In the genomic region with DNA sequence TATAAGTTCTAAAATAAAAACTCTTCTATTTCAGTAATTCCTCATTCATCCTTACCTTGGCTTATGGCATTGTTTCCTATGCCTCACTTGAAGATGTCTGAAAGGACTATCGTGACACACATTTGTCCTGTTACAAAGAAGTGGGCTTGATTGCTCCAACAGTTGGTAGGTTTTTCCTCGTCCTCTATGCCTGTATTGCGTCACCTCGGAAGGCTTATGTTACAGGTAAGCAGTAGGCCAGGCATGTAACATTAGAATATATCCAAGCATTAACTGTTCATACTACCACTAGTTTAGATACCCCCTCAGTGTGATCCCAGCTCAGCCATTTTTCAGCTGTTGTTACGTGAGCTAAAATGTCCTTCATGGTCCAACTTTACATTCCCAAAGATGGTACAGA, we compare ENCODE assay signal across 19 cellular contexts.
"Had no signal": no experiment of that assay in that cellular context is flagged by ENCODE, and none has a peak within 500 bp of the region (broad histone marks: within the 10 kb centered on the region; RNA-seq: fewer than 3 reads in every experiment).

No MANE protein-coding gene starts in this region.

- H3K27me3 Mint-ChIP-seq: activated B cell treated with CpG ODN at 0.5 μM for 24 hours; natural killer cell treated with Interleukin-12 subunit alpha and Interleukin-12 subunit beta and Interleukin-15 and Interleukin-18, amount 100 ng/mL, for 72 hours had no signal

- H3K9me3 Mint-ChIP-seq: natural killer cell treated with Interleukin-12 subunit alpha and Interleukin-12 subunit beta and Interleukin-15 and Interleukin-18, amount 100 ng/mL, for 72 hours; stimulated activated effector memory CD8-positive, alpha-beta T cell treated with anti-CD3 and anti-CD28 coated beads, Interleukin-12 subunit alpha, Interleukin-12 subunit beta, amount 100 ng/mL, for 72 hours had no signal

- H3K36me3 Mint-ChIP-seq: natural killer cell treated with Interleukin-12 subunit alpha and Interleukin-12 subunit beta and Interleukin-15 and Interleukin-18, amount 100 ng/mL, for 72 hours; stimulated activated effector memory CD8-positive, alpha-beta T cell treated with anti-CD3 and anti-CD28 coated beads, Interleukin-12 subunit alpha, Interleukin-12 subunit beta, amount 100 ng/mL, for 72 hours had no signal

- H3K4me3 Mint-ChIP-seq: activated B cell treated with CpG ODN at 0.5 μM for 24 hours; natural killer cell treated with Interleukin-12 subunit alpha and Interleukin-12 subunit beta and Interleukin-15 and Interleukin-18, amount 100 ng/mL, for 72 hours; stimulated activated effector memory CD8-positive, alpha-beta T cell treated with anti-CD3 and anti-CD28 coated beads, Interleukin-12 subunit alpha, Interleukin-12 subunit beta, amount 100 ng/mL, for 72 hours had no signal

- H3K4me1 ChIP-seq: lower lobe of right lung, parathyroid adenoma had no signal

- DNase-seq: activated B cell treated with CpG ODN at 0.5 μM for 24 hours; activated CD4-positive, alpha-beta T cell treated with anti-CD3 and anti-CD28 coated beads for 4 hours; activated CD8-positive, alpha-beta memory T cell treated with anti-CD3 and anti-CD28 coated beads, Interleukin-2, amount 50 U/mL, for 48 hours; activated gamma-delta T cell; erythroblast; foreskin melanocyte; head of caudate nucleus; lower lobe of right lung; stimulated activated CD4-positive, alpha-beta T cell treated with anti-CD3 and anti-CD28 coated beads, Interleukin-4, amount 100 ng/mL, for 24 hours; stomach; T-helper 9 cell had no signal

- H3K27me3 ChIP-seq: ascending aorta, stomach, upper lobe of left lung had no signal

- FAIRE-seq: endometrium, keratinocyte had no signal

- H3K4me3 ChIP-seq: ascending aorta, coronary artery, lower lobe of right lung, stomach, upper lobe of left lung had no signal

- H3K36me3 ChIP-seq: ascending aorta, lower lobe of right lung, stomach, upper lobe of left lung had no signal

- H3K27ac Mint-ChIP-seq: activated B cell treated with CpG ODN at 0.5 μM for 24 hours; stimulated activated effector memory CD8-positive, alpha-beta T cell treated with anti-CD3 and anti-CD28 coated beads, Interleukin-12 subunit alpha, Interleukin-12 subunit beta, amount 100 ng/mL, for 72 hours had no signal

- H3K9me3 ChIP-seq: ascending aorta, lower lobe of right lung, stomach, upper lobe of left lung had no signal

- H3K27ac ChIP-seq: ascending aorta, coronary artery, lower lobe of right lung, parathyroid adenoma, stomach, upper lobe of left lung had no signal
